26 cellular contexts compared by ENCODE assay signal in the genomic region with DNA sequence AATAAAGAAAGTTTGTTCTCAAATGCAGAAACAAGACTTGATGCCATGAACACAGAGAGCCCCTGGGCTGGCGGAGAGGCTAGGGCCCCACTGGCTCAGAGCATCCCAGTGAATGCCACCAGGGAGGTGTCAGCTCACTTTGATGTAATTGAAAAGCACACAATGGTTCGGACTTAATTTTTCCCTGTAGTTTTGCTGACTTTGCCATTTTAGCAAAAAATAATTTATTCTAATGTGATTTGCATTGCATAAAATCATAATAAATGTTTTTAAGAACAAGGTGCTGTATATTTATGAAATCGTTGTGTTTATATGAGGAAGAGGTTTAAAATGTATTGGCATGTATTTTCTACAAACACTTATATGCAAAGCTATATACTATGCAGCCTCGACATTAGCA.
A peak's percentile ranks its signal among the peaks of the same experiment; 100 is the strongest.
DNase-seq lines count a peak whose midpoint lies in the region; ATAC-seq, FAIRE-seq and TF ChIP-seq lines count a peak whose summit lies in the region.
"Had no signal": no experiment of that assay in that cellular context is flagged by ENCODE, and none has a peak within 500 bp of the region (broad histone marks: within the 10 kb centered on the region; RNA-seq: fewer than 3 reads in every experiment).

No MANE protein-coding gene starts in this region.

- H3K4ac ChIP-seq in H1 (replicated peaks; ENCODE audit: insufficient read length, low read depth, low read length), result no peak overlapping the region

- H3K18ac ChIP-seq in H1 (ENCODE audit: extremely low read depth, low read length), result no peak overlapping the region

- no peaks in the 10 kb centered on the region for H3K4me1 ChIP-seq in HepG2 (ENCODE audit: insufficient read depth, low read length)
- no peaks in the 10 kb centered on the region for H3K4me1 ChIP-seq in right lobe of liver
- peaks cover 0 to 4% (median 0%) of the 10 kb centered on the region in 4 experiments; a peak in 1 of 7 replicates for H3K4me1 ChIP-seq in H1 (replicated peaks in 1 of 4; ENCODE audit: control insufficient read depth in 3 of 4, insufficient read depth in 4 of 4, low read length in 3 of 4)
- H3K4me1 ChIP-seq: BE2C had no signal

- no peak overlapping the region for H4K5ac ChIP-seq in H1 (ENCODE audit: insufficient read length, low read depth, low read length)

- no peak overlapping the region for H3K9ac ChIP-seq in HepG2 (ENCODE audit: insufficient read depth, low read depth, low read length)
- no peak overlapping the region for H3K9ac ChIP-seq in SK-N-MC (ENCODE audit: insufficient read length)
- no peak overlapping the region for H3K9ac ChIP-seq in H1 (replicated peaks in 1 of 4; ENCODE audit: extremely low read depth in 1 of 4, low read depth in 3 of 4, low read length in 3 of 4)
- H3K9ac ChIP-seq: BLaER1 had no signal

- FAIRE-seq in HepG2 (lab: Jason Lieb, UNC), result no peak
- FAIRE-seq in H1 (lab: Jason Lieb, UNC), result no peak
- FAIRE-seq: GM12878, GM19239 had no signal

- intact Hi-C loops in HepG2 (cut with micrococcal nuclease; ENCODE audit: unreplicated experiment), result no loop called here
- intact Hi-C loops in right lobe of liver (cut with DNase I), result no loop called here

- 5% methylated on average over 4 of the region's 4 CpGs for WGBS in HepG2 (ENCODE audit: low lambda C conversion rate)
- 54% methylated on average over 4 of the region's 4 CpGs for WGBS in right lobe of liver (ENCODE audit: insufficient coverage, low coverage, low lambda C conversion rate, missing lambda C conversion rate)
- 87 to 100% methylated on average over 1 to 4 of the region's 4 CpGs for WGBS in H1 (ENCODE audit: extremely low coverage in 1 of 2, insufficient coverage in 1 of 2, insufficient read length in 1 of 2, insufficient replicate concordance in 2 of 2, low coverage in 1 of 2, low lambda C conversion rate in 2 of 2, missing lambda C conversion rate in 1 of 2), 2 experiments

- H2BK5ac ChIP-seq in H1 (ENCODE audit: low read depth, low read length), result no peak overlapping the region

- H3K14ac ChIP-seq in H1 (ENCODE audit: insufficient read length), result no peak overlapping the region

- no peak for TF ChIP-seq CTCF in HepG2 (CRISPR knock-in tag; IDR thresholded peaks at IDR 0.05)
- TF ChIP-seq CTCF in right lobe of liver (IDR thresholded peaks at IDR 0.05), result no peak
- no peak for TF ChIP-seq CTCF in H1 (IDR thresholded peaks at IDR 0.05; ENCODE audit: control extremely low read depth in 1 of 3, insufficient read depth in 1 of 3, low read depth in 1 of 3, low read length in 3 of 3)

- H3K27me3 ChIP-seq in HepG2 (ENCODE audit: control insufficient read depth in 1 of 2, insufficient read depth in 2 of 2, low read length in 2 of 2), result peaks cover 0 to 4% of the 10 kb centered on the region in 2 experiments; a peak in 1 of 5 replicates
- peaks cover 0 to 5% of the 10 kb centered on the region in 2 donors for H3K27me3 ChIP-seq in right lobe of liver
- H3K27me3 ChIP-seq in H1 (replicated peaks in 1 of 4; ENCODE audit: control insufficient read depth in 3 of 4, extremely low read depth in 1 of 4, insufficient read depth in 3 of 4, low read length in 3 of 4), result no peaks in the 10 kb centered on the region
- H3K27me3 ChIP-seq: BE2C, BLaER1 had no signal

- CTCF ChIA-PET in HepG2 (lab: Yijun Ruan, JAX; ENCODE audit: low intra/inter-chr PET ratio, low total read pairs) (no interaction called here), H1 (lab: Charles Lee; ENCODE audit: partially characterized antibody) (no interaction called here), HEK293T (lab: Yijun Ruan, JAX) (no interaction called here)

- no peak for TF ChIP-seq RAD21 in HepG2 (CRISPR knock-in tag; IDR thresholded peaks at IDR 0.05)
- TF ChIP-seq RAD21 in H1 (IDR thresholded peaks at IDR 0.05 in 1 of 2, conservative IDR thresholded peaks at IDR 0.05 in 1 of 2; ENCODE audit: low read depth in 2 of 2, low read length in 2 of 2), result no peak

- H2AK5ac ChIP-seq in H1 (ENCODE audit: low read depth, low read length), result no peak overlapping the region

- H3K23ac ChIP-seq in H1 (ENCODE audit: insufficient read length), result no peak overlapping the region

- no TSS peak for BruUV-seq in HepG2 (replicated peaks; lab: Mats Ljungman, UMichigan)

- H3K9me3 ChIP-seq in HepG2 (ENCODE audit: low read length) (no peaks in the 10 kb centered on the region), right lobe of liver (no peaks in the 10 kb centered on the region), SK-N-MC (ENCODE audit: low read depth, low read length) (no peaks in the 10 kb centered on the region), H1 (ENCODE audit: insufficient read depth in 2 of 2, low read depth in 1 of 2, low read length in 1 of 2) (peaks cover 0 to 5% of the 10 kb centered on the region in 2 experiments; a peak in 1 of 4 replicates)
- H3K9me3 ChIP-seq: BE2C, BLaER1 had no signal

- in situ Hi-C loops in HepG2 (cut with HindIII; ENCODE audit: extremely low pct_ligation_motif_present, low pct_unique_long_range_greater_than_20kb), result loop anchor here (10.0 to 25.0 kb wide), 2 partner anchors 730 to 1273 kb away; no protein-coding TSS in a partner anchor

- H3K79me2 ChIP-seq in HepG2 (ENCODE audit: insufficient read depth, low read length) (no peaks in the 10 kb centered on the region), H1 (ENCODE audit: control insufficient read depth in 1 of 2, insufficient read depth in 2 of 2, low read length in 2 of 2) (no peaks in the 10 kb centered on the region)

- H3K23me2 ChIP-seq in H1 (ENCODE audit: low read depth, low read length), result no peaks in the 10 kb centered on the region

- no peak overlapping the region for H2BK12ac ChIP-seq in H1 (ENCODE audit: low read depth, low read length)

- H3K27ac ChIP-seq in HepG2 (ENCODE audit: extremely low read length, insufficient read depth, low read length), result no peak overlapping the region
- no peak overlapping the region for H3K27ac ChIP-seq in right lobe of liver
- H3K27ac ChIP-seq in SK-N-MC, result peak overlapping the region; percentile 72
- H3K27ac ChIP-seq in H1 (ENCODE audit: low read depth, low read length), result no peak overlapping the region
- H3K27ac ChIP-seq: 22Rv1, BLaER1 had no signal

- TF ChIP-seq EP300 in HepG2 (IDR thresholded peaks at IDR 0.05; ENCODE audit: low read depth in 2 of 2, low read length in 2 of 2) (no peak), HepG2 (CRISPR knock-in tag; IDR thresholded peaks at IDR 0.05; ENCODE audit: borderline replicate concordance) (no peak), H1 (IDR thresholded peaks at IDR 0.05; ENCODE audit: borderline replicate concordance in 1 of 2, low read depth in 2 of 2, low read length in 2 of 2) (no peak)

- no peak overlapping the region for H2AFZ ChIP-seq in HepG2 (ENCODE audit: low read length)
- no peak overlapping the region for H2AFZ ChIP-seq in H1 (ENCODE audit: low read length)

- H2BK15ac ChIP-seq in H1 (ENCODE audit: low read length), result no peak overlapping the region

- no peak for ATAC-seq in HepG2
- no peak for ATAC-seq in right lobe of liver
- ATAC-seq in HG03175 (IDR thresholded peaks at IDR 0.05; ENCODE audit: unreplicated experiment), result no peak
- ATAC-seq: GM12878 had no signal

- H4K91ac ChIP-seq in H1 (replicated peaks; ENCODE audit: insufficient read length, low read length), result no peak overlapping the region

- H3K36me3 ChIP-seq in HepG2 (replicated peaks in 1 of 2; ENCODE audit: control insufficient read depth in 1 of 2, insufficient read depth in 2 of 2, low read length in 2 of 2) (no peaks in the 10 kb centered on the region), right lobe of liver (no peaks in the 10 kb centered on the region), SK-N-MC (ENCODE audit: insufficient read depth, low read length) (peaks cover 6% of the 10 kb centered on the region; the same call in 1 of the 2 replicates), H1 (ENCODE audit: control insufficient read depth in 2 of 4, insufficient read depth in 4 of 4, low read length in 3 of 4) (no peaks in the 10 kb centered on the region)
- H3K36me3 ChIP-seq: BE2C, BLaER1 had no signal

- H4K20me1 ChIP-seq in HepG2 (ENCODE audit: insufficient read depth, low read length), result no peaks in the 10 kb centered on the region
- no peaks in the 10 kb centered on the region for H4K20me1 ChIP-seq in H1 (replicated peaks in 1 of 2; ENCODE audit: control insufficient read depth in 1 of 2, insufficient read depth in 2 of 2, low read length in 2 of 2)
- H4K20me1 ChIP-seq: BLaER1 had no signal

- H2BK120ac ChIP-seq in H1 (replicated peaks; ENCODE audit: low read depth, low read length), result no peak overlapping the region

- H3K4me2 ChIP-seq in HepG2 (ENCODE audit: low read depth, low read length) (no peak overlapping the region), H1 (ENCODE audit: insufficient read depth in 1 of 2, low read depth in 2 of 2, low read length in 2 of 2) (no peak overlapping the region)
- H3K4me2 ChIP-seq: BLaER1 had no signal

- H2BK20ac ChIP-seq in H1 (ENCODE audit: low read length), result no peak overlapping the region

- POLR2A ChIA-PET in HepG2 (lab: Yijun Ruan, JAX), result no interaction called here
- POLR2A ChIA-PET in H1 (lab: Charles Lee; ENCODE audit: partially characterized antibody), result no interaction called here
- POLR2A ChIA-PET in HEK293T (lab: Yijun Ruan, JAX), result no interaction called here

- DNase-seq in HepG2 (ENCODE audit: low spot score) (no peak), right lobe of liver (no peak), NCI-H526 (lab: John Stamatoyannopoulos, UW) (peak; percentile 65 to 72), SK-N-MC (ENCODE audit: low read depth, low spot score) (no peak), H1 (ENCODE audit: low read depth in 1 of 2, low spot score in 2 of 2) (no peak), NCI-H345 (lab: John Stamatoyannopoulos, UW) (no peak), HEK293T (ENCODE audit: extremely low spot score) (no peak)
- DNase-seq: ACHN; BE2C; C1 segment of cervical spinal cord; CD4-positive, alpha-beta memory T cell; CD4-positive, CD25-positive, alpha-beta regulatory T cell; CD8-positive, alpha-beta memory T cell; COR-L47; DMS 273 treated with DMSO at 0.1 percent for 48 hours; DMS153; DMS53; DMS79; DND-41; EL; GDM1 had no signal

- H4K8ac ChIP-seq in H1 (ENCODE audit: extremely low read depth, insufficient read depth, low read length), result no peak overlapping the region; the same call in 1 of the 2 replicates

- no peaks in the 10 kb centered on the region for H3K79me1 ChIP-seq in H1 (ENCODE audit: low read depth, low read length)

- H3K56ac ChIP-seq in H1 (replicated peaks; ENCODE audit: insufficient read length, low read depth, low read length), result no peak overlapping the region

- H3K4me3 ChIP-seq in HepG2 (replicated peaks in 1 of 3; ENCODE audit: insufficient read depth in 1 of 3, low read depth in 2 of 3, low read length in 3 of 3), result no peak overlapping the region
- H3K4me3 ChIP-seq in right lobe of liver, result no peak overlapping the region
- no peak overlapping the region for H3K4me3 ChIP-seq in SK-N-MC
- H3K4me3 ChIP-seq in H1 (ENCODE audit: extremely low read depth in 1 of 4, insufficient read depth in 2 of 4, low read depth in 3 of 4, low read length in 4 of 4), result no peak overlapping the region
- H3K4me3 ChIP-seq: BLaER1, GM12878 had no signal

- TF ChIP-seq POLR2A in HepG2 (IDR thresholded peaks at IDR 0.05; ENCODE audit: insufficient read depth in 1 of 2, low read depth in 2 of 2, low read length in 2 of 2), result no peak
- no peak for TF ChIP-seq POLR2A in right lobe of liver (IDR thresholded peaks at IDR 0.05)
- TF ChIP-seq POLR2A in H1 (IDR thresholded peaks at IDR 0.05; ENCODE audit: control extremely low read depth in 1 of 2, low read depth in 2 of 2, low read length in 2 of 2), result no peak

TF ChIP-seq in HEK293T, 16 proteins besides CTCF, POLR2A, EP300 and RAD21 (continues in another document):
- TF ChIP-seq ARNT (IDR thresholded peaks at IDR 0.05) (no peak), FOXA1 (IDR thresholded peaks at IDR 0.05) (no peak)

Comparison
In these comparisons a context has a peak if more than half of its experiments do, and no peak if none do; other contexts are left out.
1. DNase-seq: peak in NCI-H526 (2 of 2); none in HepG2 (single experiment), right lobe of liver (0 of 3), SK-N-MC (single experiment), H1 (0 of 2), NCI-H345 (single experiment) and HEK293T (single experiment).